Comparison of ENCODE assay signal across 3 cellular contexts in genomic region chr10:88850712-88851111, GRCh38.
TF ChIP-seq lines count a peak whose summit lies in the region.

No MANE protein-coding gene starts in this region.

TF ChIP-seq in SK-N-SH, 30 proteins besides CTCF, POLR2A, EP300 and RAD21:
- TF ChIP-seq GATA2 (CRISPR knock-in tag; IDR thresholded peaks at IDR 0.05) (no peak), SMC3 (IDR thresholded peaks at IDR 0.05; ENCODE audit: low read depth, low read length) (no peak), IRF3 (IDR thresholded peaks at IDR 0.05; ENCODE audit: low read depth, low read length) (no peak), ZBTB33 (IDR thresholded peaks at IDR 0.05; ENCODE audit: borderline replicate concordance, low read depth) (no peak), MAX (IDR thresholded peaks at IDR 0.05; ENCODE audit: low read depth) (no peak), SIN3A (IDR thresholded peaks at IDR 0.05; ENCODE audit: borderline replicate concordance, low read depth, low read length) (no peak), USF2 (IDR thresholded peaks at IDR 0.05; ENCODE audit: borderline replicate concordance, low read depth, low read length) (no peak), RFX5 (IDR thresholded peaks at IDR 0.05; ENCODE audit: low read length) (no peak), FOXM1 (IDR thresholded peaks at IDR 0.05; ENCODE audit: low read depth) (no peak), NFIC (IDR thresholded peaks at IDR 0.05; ENCODE audit: borderline replicate concordance) (no peak), MEF2A (IDR thresholded peaks at IDR 0.05; ENCODE audit: borderline replicate concordance, low read depth) (no peak), TAF1 (IDR thresholded peaks at IDR 0.05; ENCODE audit: borderline replicate concordance, low read depth, low read length) (no peak), CHD2 (IDR thresholded peaks at IDR 0.05; ENCODE audit: low read length, partially characterized antibody) (no peak)

TF ChIP-seq in SK-N-SH treated with all-trans-retinoic acid at 6 μM for 48 hours, 23 proteins besides CTCF, POLR2A, EP300 and RAD21:
- no peak for TF ChIP-seq PPARA (CRISPR knock-in tag; IDR thresholded peaks at IDR 0.05; ENCODE audit: borderline replicate concordance)
- no peak for TF ChIP-seq CREB5 (CRISPR knock-in tag; IDR thresholded peaks at IDR 0.05; ENCODE audit: low read depth)
- TF ChIP-seq ZFP3 (CRISPR knock-in tag; IDR thresholded peaks at IDR 0.05), result no peak
- TF ChIP-seq OSR1 (CRISPR knock-in tag; IDR thresholded peaks at IDR 0.05), result no peak
- no peak for TF ChIP-seq CSDC2 (CRISPR knock-in tag; IDR thresholded peaks at IDR 0.05)
- TF ChIP-seq TOX (CRISPR knock-in tag; IDR thresholded peaks at IDR 0.05; ENCODE audit: borderline replicate concordance), result no peak
- TF ChIP-seq POU6F1 (CRISPR knock-in tag; IDR thresholded peaks at IDR 0.05; ENCODE audit: borderline replicate concordance, low read depth), result no peak
- TF ChIP-seq BACH2 (CRISPR knock-in tag; IDR thresholded peaks at IDR 0.05; ENCODE audit: borderline replicate concordance), result no peak
- TF ChIP-seq ARNTL (CRISPR knock-in tag; IDR thresholded peaks at IDR 0.05; ENCODE audit: borderline replicate concordance, low read depth), result no peak
- no peak for TF ChIP-seq ZNF8 (CRISPR knock-in tag; IDR thresholded peaks at IDR 0.05)
- TF ChIP-seq SNAI2 (CRISPR knock-in tag; IDR thresholded peaks at IDR 0.05), result no peak
- TF ChIP-seq TSHZ2 (CRISPR knock-in tag; IDR thresholded peaks at IDR 0.05), result no peak
- TF ChIP-seq TCF4 (CRISPR knock-in tag; IDR thresholded peaks at IDR 0.05; ENCODE audit: borderline replicate concordance), result no peak

TF ChIP-seq in GM12878, 131 proteins besides CTCF, POLR2A, EP300 and RAD21:
- TF ChIP-seq TAF1 (IDR thresholded peaks at IDR 0.05; ENCODE audit: borderline replicate concordance, low read depth, low read length), result no peak
- TF ChIP-seq IRF5 (IDR thresholded peaks at IDR 0.05; ENCODE audit: borderline replicate concordance), result no peak
- TF ChIP-seq PAX8 (IDR thresholded peaks at IDR 0.05), result no peak
- no peak for TF ChIP-seq NFIC (IDR thresholded peaks at IDR 0.05; ENCODE audit: low read depth, low read length)
- no peak for TF ChIP-seq CBX5 (IDR thresholded peaks at IDR 0.05; ENCODE audit: low read depth)
- TF ChIP-seq ATF7 (IDR thresholded peaks at IDR 0.05; ENCODE audit: low read depth), result 0 out of 2 replicates have a peak, but pooled peaks have one; percentile 22
- no peak for TF ChIP-seq GABPA (IDR thresholded peaks at IDR 0.05; ENCODE audit: low read depth)
- no peak for TF ChIP-seq SUZ12 (IDR thresholded peaks at IDR 0.05; ENCODE audit: unreplicated experiment)
TF ChIP-seq in GM12878: peak in this region for 1.
